In the genomic region with DNA sequence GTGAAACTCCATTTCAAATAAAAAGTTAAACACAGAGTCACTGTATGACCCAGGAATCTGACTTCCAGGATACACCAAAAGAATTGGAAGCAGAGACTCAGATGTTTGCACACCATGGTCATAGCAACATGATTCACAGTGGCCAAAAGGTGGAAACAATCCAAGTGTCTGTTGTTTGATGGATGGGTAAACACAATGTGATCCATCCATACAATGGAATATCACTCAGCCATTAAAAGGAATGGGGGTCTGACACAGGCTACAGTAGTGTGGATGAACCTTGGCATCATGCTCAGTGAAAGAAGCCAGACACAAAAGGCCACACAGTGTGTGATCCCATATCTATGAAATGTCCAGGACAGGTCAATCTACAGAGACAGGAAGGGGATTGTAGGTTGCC, we compare ENCODE assay signal across 16 cellular contexts.
DNase-seq lines count a peak whose midpoint lies in the region; ATAC-seq and TF ChIP-seq lines count a peak whose summit lies in the region.
"Had no signal": no experiment of that assay in that cellular context is flagged by ENCODE, and none has a peak within 500 bp of the region (broad histone marks: within the 10 kb centered on the region; RNA-seq: fewer than 3 reads in every experiment).

No MANE protein-coding gene starts in this region.

- no peaks in the 10 kb centered on the region for H3K9me2 ChIP-seq in PC-9 (ENCODE audit: insufficient read depth)

- peaks cover 20% of the 10 kb centered on the region for H3K4me1 ChIP-seq in PC-9 (replicated peaks; ENCODE audit: insufficient read depth)

- BruUV-seq in PC-9 (replicated peaks; lab: Mats Ljungman, UMichigan): no TSS peak

- peak overlapping the region; percentile 31 for H3K4me2 ChIP-seq in PC-9

- DNase-seq in EH (ENCODE audit: low read depth) (peak; percentile 80), PC-9 (peak; percentile 19 to 76), dermis blood vessel endothelial cell (peak; percentile 16), myocyte (ENCODE audit: low read depth) (peak; percentile 50), SW480 (ENCODE audit: low spot score) (no peak), NOMO-1 treated with DMSO at 0.1 percent for 48 hours (lab: John Stamatoyannopoulos, UW; ENCODE audit: unreplicated experiment) (no peak)
- DNase-seq in activated naive CD4-positive, alpha-beta T cell treated with Interleukin-2 at 50 U/mL for 16 hours: no peak
- no peak for DNase-seq in stimulated activated naive CD8-positive, alpha-beta T cell treated with anti-CD3 and anti-CD28 coated beads, Interleukin-15, Interleukin-2, amounts not matched to agents 100 U/mL and 50 U/mL, for 24 hours
- DNase-seq: activated CD8-positive, alpha-beta memory T cell treated with anti-CD3 and anti-CD28 coated beads for 24 hours; C1 segment of cervical spinal cord; DMS79 treated with DMSO at 0.1 percent for 48 hours; effector memory CD4-positive, alpha-beta T cell; NCI-H187 treated with DMSO at 0.1 percent for 48 hours; nucleus accumbens; WERI-Rb-1 had no signal

- H3F3A ChIP-seq in PC-9 (ENCODE audit: insufficient read depth, low read depth): peaks cover 14% of the 10 kb centered on the region

- POLR2A ChIA-PET in PC-9 (lab: Charles Lee; ENCODE audit: unreplicated experiment): no interaction called here

- H3K4me3 ChIP-seq in PC-9: no peak overlapping the region
- H3K4me3 ChIP-seq: GM12878 had no signal

- intact Hi-C loops in PC-9 (cut with micrococcal nuclease; ENCODE audit: unreplicated experiment): no loop called here

- CTCF ChIA-PET in PC-9 (lab: Charles Lee): no interaction called here

- H3K27me3 ChIP-seq in PC-9 (ENCODE audit: insufficient read depth, low read depth): no peaks in the 10 kb centered on the region

- no peaks in the 10 kb centered on the region for H3K9me3 ChIP-seq in PC-9 (ENCODE audit: insufficient read depth, low read depth)

- no peaks in the 10 kb centered on the region for H3K79me2 ChIP-seq in PC-9 (ENCODE audit: low read depth)

- peak overlapping the region; percentile 61 for H3K27ac ChIP-seq in PC-9
- H3K27ac ChIP-seq: WERI-Rb-1 had no signal

- no peaks in the 10 kb centered on the region for H4K20me1 ChIP-seq in PC-9 (ENCODE audit: insufficient read depth)

- no peak for ATAC-seq in stimulated activated naive CD8-positive, alpha-beta T cell treated with anti-CD3 and anti-CD28 coated beads, Interleukin-15, Interleukin-2, amounts not matched to agents 100 U/mL and 50 U/mL, for 24 hours
- ATAC-seq: GM12878 had no signal

- no peak overlapping the region for H2AFZ ChIP-seq in PC-9

- TF ChIP-seq CTCF in PC-9 (conservative IDR thresholded peaks at IDR 0.05): no peak

- H3K36me3 ChIP-seq in PC-9 (ENCODE audit: low read depth): no peaks in the 10 kb centered on the region
- H3K36me3 ChIP-seq: WERI-Rb-1 had no signal

Comparison
In these comparisons a context has a peak if more than half of its experiments do, and no peak if none do; other contexts are left out.
1. DNase-seq: peak in EH (single experiment), PC-9 (2 of 2), dermis blood vessel endothelial cell (single experiment) and myocyte (single experiment); none in SW480 (single experiment), activated naive CD4-positive, alpha-beta T cell treated with Interleukin-2 at 50 U/mL for 16 hours (single experiment), NOMO-1 treated with DMSO at 0.1 percent for 48 hours (single experiment) and stimulated activated naive CD8-positive, alpha-beta T cell treated with anti-CD3 and anti-CD28 coated beads, Interleukin-15, Interleukin-2, amounts not matched to agents 100 U/mL and 50 U/mL, for 24 hours (single experiment).